Comparison of ENCODE assay signal across 12 cellular contexts in the genomic region with DNA sequence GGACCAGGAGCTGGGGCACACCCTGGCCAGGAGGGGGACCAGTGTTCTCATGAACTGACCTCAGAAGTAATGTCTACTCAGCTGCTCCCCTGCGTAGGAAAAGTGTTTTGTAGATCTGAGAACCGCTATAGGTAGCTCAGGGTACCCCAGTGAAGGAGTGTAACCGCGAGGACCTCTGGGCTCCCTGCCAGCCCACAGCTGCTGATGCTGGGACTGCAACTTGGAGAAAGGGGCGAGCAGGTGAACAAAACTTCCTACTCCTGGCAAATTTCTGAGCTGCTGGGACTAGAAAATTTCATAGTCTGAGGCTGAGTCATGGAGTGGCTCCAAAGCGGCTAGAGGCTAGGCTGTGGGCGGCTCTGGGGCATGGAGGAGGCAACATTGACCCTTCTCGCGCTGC. TPM values are rescaled to one million over a fixed set of nuclear protein-coding genes. Genes with fewer than 3 reads are reported as not detected.
A peak's percentile ranks its signal among the peaks of the same experiment; 100 is the strongest.
DNase-seq lines count a peak whose midpoint lies in the region; ATAC-seq, FAIRE-seq and TF ChIP-seq lines count a peak whose summit lies in the region.
"Had no signal": no experiment of that assay in that cellular context is flagged by ENCODE, and none has a peak within 500 bp of the region (broad histone marks: within the 10 kb centered on the region; RNA-seq: fewer than 3 reads in every experiment).

No MANE protein-coding gene starts in this region.

- in situ Hi-C loops in astrocyte of the spinal cord (cut with HindIII; ENCODE audit: low sequenced_read_pairs): no loop called here

- H3K4me1 Mint-ChIP-seq in naive thymus-derived CD4-positive, alpha-beta T cell: peaks cover 0 to 6% (median 0%) of the 10 kb centered on the region in 7 donors

- no peaks in the 10 kb centered on the region for H3K27me3 ChIP-seq in naive thymus-derived CD4-positive, alpha-beta T cell (ENCODE audit: control insufficient read depth in 2 of 2, insufficient read depth in 2 of 2, low read length in 2 of 2)

- H3K4me3 Mint-ChIP-seq in naive thymus-derived CD4-positive, alpha-beta T cell: no peak overlapping the region
- H3K4me3 Mint-ChIP-seq: endodermal cell had no signal

- peaks cover 0 to 13% (median 0%) of the 10 kb centered on the region in 5 donors for H3K36me3 Mint-ChIP-seq in naive thymus-derived CD4-positive, alpha-beta T cell

- POLR2A ChIA-PET in naive thymus-derived CD4-positive, alpha-beta T cell (lab: Charles Lee): no interaction called here

- DNase-seq in NCI-H1105 treated with DMSO at 0.1 percent for 48 hours (lab: John Stamatoyannopoulos, UW) (peak; percentile 28), NCI-H1105 (lab: John Stamatoyannopoulos, UW) (no peak), HK-2 (ENCODE audit: unreplicated experiment) (peak; percentile 54), astrocyte of the spinal cord (ENCODE audit: low read depth, low spot score) (peak; percentile 29), anterior cingulate cortex (lab: John Stamatoyannopoulos, UW) (no peak), HTR-8/SVneo (ENCODE audit: insufficient read length, low spot score) (no peak)
- no peak for DNase-seq in naive thymus-derived CD4-positive, alpha-beta T cell
- DNase-seq: endodermal cell, WERI-Rb-1 had no signal

- H3K4me3 ChIP-seq in astrocyte of the spinal cord (ENCODE audit: low read depth, low read length): no peak overlapping the region
- H3K4me3 ChIP-seq in naive thymus-derived CD4-positive, alpha-beta T cell (ENCODE audit: low read length): no peak overlapping the region

- peak; percentile 20 for TF ChIP-seq CTCF in astrocyte of the spinal cord (IDR thresholded peaks at IDR 0.05; ENCODE audit: low read depth, low read length)

- no peak for ATAC-seq in naive thymus-derived CD4-positive, alpha-beta T cell
- ATAC-seq in HG03442 (IDR thresholded peaks at IDR 0.05; ENCODE audit: unreplicated experiment): no peak

- H3K27ac ChIP-seq in naive thymus-derived CD4-positive, alpha-beta T cell (ENCODE audit: low read depth, low read length): no peak overlapping the region
- H3K27ac ChIP-seq: WERI-Rb-1 had no signal

- peaks cover 0 to 67% (median 0%) of the 10 kb centered on the region in 3 experiments for H3K36me3 ChIP-seq in naive thymus-derived CD4-positive, alpha-beta T cell (ENCODE audit: control insufficient read depth in 2 of 3, insufficient read depth in 3 of 3, low read length in 3 of 3)

- no peaks in the 10 kb centered on the region for H3K27me3 Mint-ChIP-seq in naive thymus-derived CD4-positive, alpha-beta T cell

- CTCF ChIA-PET in naive thymus-derived CD4-positive, alpha-beta T cell (lab: Charles Lee): interaction anchor here (1.2 to 2.0 kb wide), 2 partner anchors 99 to 306 kb away, joined by 3 to 10 read pairs; no protein-coding TSS in a partner anchor

- H3K27ac Mint-ChIP-seq in naive thymus-derived CD4-positive, alpha-beta T cell: peak overlapping the region in 5 of 9 donors; percentile 4 to 74 (median 66)
- H3K27ac Mint-ChIP-seq: activated T-helper 2 cell treated with anti-CD3 and anti-CD28 coated beads, Interferon-gamma antibody, Interleukin-2, Interleukin-4, amounts not matched to agents 10 μg/mL and 5 μg/mL and 100 μg/mL, durations not matched to agents 14 hours and 24 hours and 36 hours had no signal

- no peaks in the 10 kb centered on the region for H3K4me1 ChIP-seq in naive thymus-derived CD4-positive, alpha-beta T cell (ENCODE audit: control insufficient read depth in 2 of 2, insufficient read depth in 2 of 2, low read length in 2 of 2)

- H3K9me3 ChIP-seq in naive thymus-derived CD4-positive, alpha-beta T cell (ENCODE audit: control insufficient read depth in 2 of 3, low read length in 3 of 3): no peaks in the 10 kb centered on the region

- H3K9me3 Mint-ChIP-seq in naive thymus-derived CD4-positive, alpha-beta T cell: no peaks in the 10 kb centered on the region
- H3K9me3 Mint-ChIP-seq: activated T-helper 2 cell treated with anti-CD3 and anti-CD28 coated beads, Interferon-gamma antibody, Interleukin-2, Interleukin-4, amounts not matched to agents 10 μg/mL and 5 μg/mL and 100 μg/mL, durations not matched to agents 14 hours and 24 hours and 36 hours; endodermal cell had no signal

- no peak for FAIRE-seq in HTR-8/SVneo (lab: Jason Lieb, UNC)
- FAIRE-seq: RCC 7860 had no signal

- intact Hi-C loops in naive thymus-derived CD4-positive, alpha-beta T cell (cut with micrococcal nuclease): loop anchor here in 1 of 2 donors (5.0 kb wide), 1 partner anchor 52 kb away; the partner anchor contains the start of gene PYGB

RNA-seq across cellular contexts. Expression of gene PYGB, which starts 51.9 kb away (rescaled TPM):
- total RNA-seq in naive thymus-derived CD4-positive, alpha-beta T cell: 10 to 100 TPM; 29.8 to 45.2 (median 43.6) TPM
- polyA plus RNA-seq in naive thymus-derived CD4-positive, alpha-beta T cell: 10 to 100 TPM; 55.9 to 81.6 TPM

Comparison
In these comparisons a context has a peak if more than half of its experiments do, and no peak if none do; other contexts are left out.
1. DNase-seq: peak in NCI-H1105 treated with DMSO at 0.1 percent for 48 hours (single experiment), HK-2 (single experiment) and astrocyte of the spinal cord (single experiment); none in NCI-H1105 (single experiment), naive thymus-derived CD4-positive, alpha-beta T cell (0 of 9), anterior cingulate cortex (0 of 58) and HTR-8/SVneo (single experiment).